20 cellular contexts compared by ENCODE assay signal in genomic region chr17:42750730-42751356, GRCh38. TPM values are rescaled to one million over a fixed set of nuclear protein-coding genes. Genes with fewer than 3 reads are reported as not detected.
DNase-seq lines count a peak whose midpoint lies in the region; ATAC-seq and TF ChIP-seq lines count a peak whose summit lies in the region.
"Had no signal": no experiment of that assay in that cellular context is flagged by ENCODE, and none has a peak within 500 bp of the region (broad histone marks: within the 10 kb centered on the region; RNA-seq: fewer than 3 reads in every experiment).

No MANE protein-coding gene starts in this region.

- peak; percentile 9 for ATAC-seq in Right ventricle myocardium superior (ENCODE audit: poor library complexity)
- ATAC-seq in Right ventricle myocardium inferior: no peak
- peak in 1 of 2 donors; percentile 68 for ATAC-seq in lower lobe of right lung
- ATAC-seq in GM19467 (IDR thresholded peaks at IDR 0.05; ENCODE audit: unreplicated experiment): no peak
- ATAC-seq in GM19035 (IDR thresholded peaks at IDR 0.05; ENCODE audit: unreplicated experiment): no peak
- ATAC-seq: GM12878; stimulated activated naive CD8-positive, alpha-beta T cell treated with anti-CD3 and anti-CD28 coated beads, Interleukin-15, amount 100 ng/mL, for 72 hours had no signal

- intact Hi-C loops in Right ventricle myocardium superior (cut with DNase I): no loop called here
- intact Hi-C loops in Right ventricle myocardium inferior (cut with DNase I): no loop called here
- intact Hi-C loops in lower lobe of right lung (cut with DNase I): no loop called here

- H3K4me3 ChIP-seq in lower lobe of right lung: no peak overlapping the region
- H3K4me3 ChIP-seq: GM12878 had no signal

- no peaks in the 10 kb centered on the region for H3K36me3 ChIP-seq in lower lobe of right lung

- H3K9me3 ChIP-seq in lower lobe of right lung: no peaks in the 10 kb centered on the region

- TF ChIP-seq CTCF in lower lobe of right lung (IDR thresholded peaks at IDR 0.05): no peak

- peak overlapping the region; percentile 19 for H3K27ac ChIP-seq in lower lobe of right lung

- DNase-seq in Right ventricle myocardium superior (no peak), Right ventricle myocardium inferior (ENCODE audit: missing footprints) (no peak), dermis microvascular lymphatic vessel endothelial cell (ENCODE audit: low read depth in 2 of 2) (peak; percentile 62 to 71), lower lobe of right lung (no peak), HK-2 (ENCODE audit: unreplicated experiment) (no peak), NCI-H345 treated with DMSO at 0.1 percent for 48 hours (lab: John Stamatoyannopoulos, UW; ENCODE audit: unreplicated experiment) (no peak)
- DNase-seq: activated CD4-positive, alpha-beta T cell treated with anti-CD3 and anti-CD28 coated beads, Interleukin-2, amount 10 ng/mL, durations not matched to agents 7 days and 5 days; activated naive CD8-positive, alpha-beta T cell treated with anti-CD3 and anti-CD28 coated beads, Interleukin-2, amount 10 ng/mL, durations not matched to agents 7 days and 5 days; activated T-cell treated with anti-CD3 and anti-CD28 coated beads for 4 hours; CD8-positive, alpha-beta memory T cell; glutamatergic neuron; NCI-H2029; NCI-H526; stimulated activated naive CD8-positive, alpha-beta T cell treated with anti-CD3 and anti-CD28 coated beads, Interleukin-15, amount 100 ng/mL, for 72 hours; T-helper 2 cell had no signal

- H3K27me3 ChIP-seq in lower lobe of right lung (ENCODE audit: low read depth): no peaks in the 10 kb centered on the region

- peaks cover 26% of the 10 kb centered on the region for H3K4me1 ChIP-seq in lower lobe of right lung

RNA-seq across cellular contexts. Expression of gene EZH1, which starts 6.0 kb away (rescaled TPM):
- total RNA-seq in Right ventricle myocardium superior (47.2 TPM), Right ventricle myocardium inferior (44.4 TPM), dermis microvascular lymphatic vessel endothelial cell (9.8 and 11.3 TPM in 2 replicates), lower lobe of right lung (56.2 TPM)

RNA-seq across cellular contexts. Expression of gene RAMP2, which starts 10.2 kb away (rescaled TPM):
- 38.2 TPM for total RNA-seq in Right ventricle myocardium superior
- 41.3 TPM for total RNA-seq in Right ventricle myocardium inferior
- total RNA-seq in dermis microvascular lymphatic vessel endothelial cell: 6.0 and 25.9 TPM in 2 replicates
- 127 TPM for total RNA-seq in lower lobe of right lung
- total RNA-seq: activated CD4-positive, alpha-beta T cell treated with anti-CD3 and anti-CD28 coated beads, Interleukin-2, amount 10 ng/mL, durations not matched to agents 7 days and 5 days; activated naive CD8-positive, alpha-beta T cell treated with anti-CD3 and anti-CD28 coated beads, Interleukin-2, amount 10 ng/mL, durations not matched to agents 7 days and 5 days; CD8-positive, alpha-beta memory T cell; GM12878; mononuclear cell had no signal

RNA-seq across cellular contexts. Expression of gene VPS25, which starts 22.4 kb away (rescaled TPM):
- total RNA-seq in Right ventricle myocardium superior (30.3 TPM), Right ventricle myocardium inferior (33.2 TPM), dermis microvascular lymphatic vessel endothelial cell (39.2 and 48.3 TPM in 2 replicates), lower lobe of right lung (42.1 TPM)

RNA-seq across cellular contexts. Expression of gene WNK4, which starts 29.6 kb away (rescaled TPM):
- total RNA-seq in Right ventricle myocardium superior (not detected), Right ventricle myocardium inferior (not detected), dermis microvascular lymphatic vessel endothelial cell (2.1 and 2.4 TPM in 2 replicates), lower lobe of right lung (0.47 TPM)
- total RNA-seq: LHCN-M2 had no signal

RNA-seq across cellular contexts. Expression of gene COA3, which starts 47.7 kb away (rescaled TPM):
- total RNA-seq in Right ventricle myocardium superior (67.2 TPM), Right ventricle myocardium inferior (72.6 TPM), dermis microvascular lymphatic vessel endothelial cell (60.1 and 67.0 TPM in 2 replicates), lower lobe of right lung (54.5 TPM)

Comparison
In these comparisons a context has a peak if more than half of its experiments do, and no peak if none do; other contexts are left out.
1. DNase-seq: peak in dermis microvascular lymphatic vessel endothelial cell (2 of 2); none in Right ventricle myocardium superior (single experiment), Right ventricle myocardium inferior (single experiment), lower lobe of right lung (single experiment), HK-2 (single experiment) and NCI-H345 treated with DMSO at 0.1 percent for 48 hours (single experiment).